In genomic region chr15:66408254-66408653, GRCh38 we compare ENCODE assay signal across 16 cellular contexts.
"Had no signal": no experiment of that assay in that cellular context is flagged by ENCODE, and none has a peak within 500 bp of the region (broad histone marks: within the 10 kb centered on the region; RNA-seq: fewer than 3 reads in every experiment).

No MANE protein-coding gene starts in this region.

- H3K27me3 ChIP-seq: adrenal gland, esophagus squamous epithelium had no signal

- H3K9me3 Mint-ChIP-seq: activated CD4-positive, alpha-beta T cell treated with anti-CD3 and anti-CD28 coated beads, Interleukin-2, amount 10 ng/mL, durations not matched to agents 24 days and 14 days; activated T-helper 17 cell treated with anti-CD3 and anti-CD28 coated beads, Interleukin-2, amount 50 U/mL, for 72 hours; memory B cell; natural killer cell treated with Interleukin-12 subunit alpha and Interleukin-12 subunit beta and Interleukin-15 and Interleukin-18, amount 100 ng/mL, for 72 hours; T-helper 1 cell treated with Interleukin-12 subunit alpha and Interleukin-12 subunit beta and Interleukin-4 antibody, amounts not matched to agents 30 μg/mL and 1 μg/mL, for 36 hours; type B pancreatic cell had no signal

- H3K4me3 ChIP-seq: adrenal gland, esophagus squamous epithelium, left ventricle myocardium inferior had no signal

- H3K4me3 Mint-ChIP-seq: activated CD4-positive, alpha-beta T cell treated with anti-CD3 and anti-CD28 coated beads, Interleukin-2, amount 10 ng/mL, durations not matched to agents 24 days and 14 days; memory B cell; natural killer cell treated with Interleukin-12 subunit alpha and Interleukin-12 subunit beta and Interleukin-15 and Interleukin-18, amount 100 ng/mL, for 72 hours; T-helper 1 cell treated with Interleukin-12 subunit alpha and Interleukin-12 subunit beta and Interleukin-4 antibody, amounts not matched to agents 30 μg/mL and 1 μg/mL, for 36 hours; type B pancreatic cell had no signal

- H3K9me3 ChIP-seq: adrenal gland, esophagus squamous epithelium, left ventricle myocardium inferior had no signal

- H3K36me3 Mint-ChIP-seq: natural killer cell treated with Interleukin-12 subunit alpha and Interleukin-12 subunit beta and Interleukin-15 and Interleukin-18, amount 100 ng/mL, for 72 hours; type B pancreatic cell had no signal

- H3K27ac Mint-ChIP-seq: activated CD4-positive, alpha-beta T cell treated with anti-CD3 and anti-CD28 coated beads, Interleukin-2, amount 10 ng/mL, durations not matched to agents 24 days and 14 days; activated T-helper 17 cell treated with anti-CD3 and anti-CD28 coated beads, Interleukin-2, amount 50 U/mL, for 72 hours; memory B cell; type B pancreatic cell had no signal

- DNase-seq: activated CD4-positive, alpha-beta T cell treated with anti-CD3 and anti-CD28 coated beads, Interleukin-2, amount 10 ng/mL, durations not matched to agents 24 days and 14 days; activated CD4-positive, CD25-positive, alpha-beta regulatory T cell; activated naive CD4-positive, alpha-beta T cell treated with Interleukin-2 at 50 U/mL for 16 hours; esophagus squamous epithelium; hypothalamus; kidney; left ventricle myocardium inferior; occipital lobe; stimulated activated CD4-positive, alpha-beta T cell treated with anti-CD3 and anti-CD28 coated beads, Interleukin-4, amount 100 ng/mL, for 1 hour; stimulated activated naive CD4-positive, alpha-beta T cell had no signal

- H3K27me3 Mint-ChIP-seq: activated CD4-positive, alpha-beta T cell treated with anti-CD3 and anti-CD28 coated beads, Interleukin-2, amount 10 ng/mL, durations not matched to agents 24 days and 14 days; activated T-helper 17 cell treated with anti-CD3 and anti-CD28 coated beads, Interleukin-2, amount 50 U/mL, for 72 hours; memory B cell; natural killer cell treated with Interleukin-12 subunit alpha and Interleukin-12 subunit beta and Interleukin-15 and Interleukin-18, amount 100 ng/mL, for 72 hours; type B pancreatic cell had no signal

- H3K27ac ChIP-seq: adrenal gland, esophagus squamous epithelium, left ventricle myocardium inferior had no signal

- H3K36me3 ChIP-seq: adrenal gland, esophagus squamous epithelium, left ventricle myocardium inferior had no signal
